9 cellular contexts compared by ENCODE assay signal in genomic region chrX:9467181-9467580, GRCh38. TPM values are rescaled to one million over a fixed set of nuclear protein-coding genes. Genes with fewer than 3 reads are reported as not detected.
DNase-seq lines count a peak whose midpoint lies in the region; ATAC-seq and TF ChIP-seq lines count a peak whose summit lies in the region.
"Had no signal": no experiment of that assay in that cellular context is flagged by ENCODE, and none has a peak within 500 bp of the region (broad histone marks: within the 10 kb centered on the region; RNA-seq: fewer than 3 reads in every experiment).

No MANE protein-coding gene starts in this region.

- CTCF ChIA-PET in activated CD4-positive, alpha-beta memory T cell treated with anti-CD3 and anti-CD28 coated beads for 36 hours (lab: Charles Lee), result interaction anchor here (0.7 kb wide), 1 partner anchor 222 kb away, joined by 7 read pairs; no protein-coding TSS in a partner anchor
- CTCF ChIA-PET in activated CD4-positive, alpha-beta memory T cell treated with anti-CD3 and anti-CD28 coated beads, Interleukin-2, amount 10 ng/mL, durations not matched to agents 7 days and 5 days (lab: Charles Lee), result no interaction called here

- H3K27ac Mint-ChIP-seq in activated CD4-positive, alpha-beta memory T cell treated with anti-CD3 and anti-CD28 coated beads for 36 hours, result no peak overlapping the region
- no peak overlapping the region for H3K27ac Mint-ChIP-seq in activated CD4-positive, alpha-beta memory T cell treated with anti-CD3 and anti-CD28 coated beads, Interleukin-2, amount 10 ng/mL, durations not matched to agents 7 days and 5 days

- peaks cover 29% of the 10 kb centered on the region for H3K4me1 Mint-ChIP-seq in activated CD4-positive, alpha-beta memory T cell treated with anti-CD3 and anti-CD28 coated beads for 36 hours (ENCODE audit: low read depth)
- peaks cover 45% of the 10 kb centered on the region for H3K4me1 Mint-ChIP-seq in activated CD4-positive, alpha-beta memory T cell treated with anti-CD3 and anti-CD28 coated beads, Interleukin-2, amount 10 ng/mL, durations not matched to agents 7 days and 5 days

- H3K4me3 Mint-ChIP-seq in activated CD4-positive, alpha-beta memory T cell treated with anti-CD3 and anti-CD28 coated beads for 36 hours, result peak overlapping the region; percentile 70
- H3K4me3 Mint-ChIP-seq in activated CD4-positive, alpha-beta memory T cell treated with anti-CD3 and anti-CD28 coated beads, Interleukin-2, amount 10 ng/mL, durations not matched to agents 7 days and 5 days, result no peak overlapping the region

- ATAC-seq in thoracic aorta (ENCODE audit: insufficient number of reproducible peaks, low FRiP score, low read depth), result no peak
- no peak for ATAC-seq in GM18498 (IDR thresholded peaks at IDR 0.05; ENCODE audit: unreplicated experiment)
- ATAC-seq in HG03097 (IDR thresholded peaks at IDR 0.05; ENCODE audit: low FRiP score, unreplicated experiment), result no peak
- ATAC-seq in sciatic nerve, result no peak

- H3K9me3 Mint-ChIP-seq in activated CD4-positive, alpha-beta memory T cell treated with anti-CD3 and anti-CD28 coated beads for 36 hours, result no peaks in the 10 kb centered on the region
- no peaks in the 10 kb centered on the region for H3K9me3 Mint-ChIP-seq in activated CD4-positive, alpha-beta memory T cell treated with anti-CD3 and anti-CD28 coated beads, Interleukin-2, amount 10 ng/mL, durations not matched to agents 7 days and 5 days

- peak overlapping the region; percentile 72 for H3K4me3 ChIP-seq in WI38 (ENCODE audit: low read depth, low read length)
- H3K4me3 ChIP-seq in iPS-15b (ENCODE audit: low read depth, low read length), result peak overlapping the region; percentile 39
- peak overlapping the region; percentile 80 for H3K4me3 ChIP-seq in thoracic aorta

- peaks cover 2% of the 10 kb centered on the region for H3K27me3 Mint-ChIP-seq in activated CD4-positive, alpha-beta memory T cell treated with anti-CD3 and anti-CD28 coated beads for 36 hours
- H3K27me3 Mint-ChIP-seq in activated CD4-positive, alpha-beta memory T cell treated with anti-CD3 and anti-CD28 coated beads, Interleukin-2, amount 10 ng/mL, durations not matched to agents 7 days and 5 days, result no peaks in the 10 kb centered on the region

- H3K27ac ChIP-seq in thoracic aorta, result peak overlapping the region in 1 of 2 donors; percentile 88

- TF ChIP-seq CTCF in WI38 (IDR thresholded peaks at IDR 0.05; ENCODE audit: low read depth, low read length) (no peak), thoracic aorta (IDR thresholded peaks at IDR 0.05) (no peak)

- H3K9ac ChIP-seq in iPS-15b (ENCODE audit: low read depth, low read length), result no peak overlapping the region

- no peaks in the 10 kb centered on the region for H3K36me3 ChIP-seq in iPS-15b (ENCODE audit: control insufficient read depth, insufficient read depth, low read length)
- H3K36me3 ChIP-seq in thoracic aorta, result no peaks in the 10 kb centered on the region

- peaks cover 12% of the 10 kb centered on the region for H3K27me3 ChIP-seq in iPS-15b (ENCODE audit: control insufficient read depth, insufficient read depth, low read length)
- H3K27me3 ChIP-seq in thoracic aorta (replicated peaks; ENCODE audit: insufficient read depth), result no peaks in the 10 kb centered on the region

- intact Hi-C loops in activated CD4-positive, alpha-beta memory T cell treated with anti-CD3 and anti-CD28 coated beads for 36 hours (cut with micrococcal nuclease), result loop anchor here (5.0 to 10.0 kb wide), 5 partner anchors 60 to 648 kb away; no protein-coding TSS in a partner anchor
- intact Hi-C loops in sciatic nerve (cut with DNase I), result no loop called here

- peaks cover 5% of the 10 kb centered on the region for H3K36me3 Mint-ChIP-seq in activated CD4-positive, alpha-beta memory T cell treated with anti-CD3 and anti-CD28 coated beads for 36 hours
- H3K36me3 Mint-ChIP-seq in activated CD4-positive, alpha-beta memory T cell treated with anti-CD3 and anti-CD28 coated beads, Interleukin-2, amount 10 ng/mL, durations not matched to agents 7 days and 5 days (ENCODE audit: low read depth), result peaks cover 25% of the 10 kb centered on the region

- H3K9me3 ChIP-seq in iPS-15b (ENCODE audit: control insufficient read depth, insufficient read depth, low read length) (no peaks in the 10 kb centered on the region), thoracic aorta (no peaks in the 10 kb centered on the region)

- peaks cover 10% of the 10 kb centered on the region for H3K4me1 ChIP-seq in iPS-15b (ENCODE audit: control insufficient read depth, insufficient read depth, low read length)
- H3K4me1 ChIP-seq in thoracic aorta (ENCODE audit: control insufficient read depth in 1 of 2, low read depth in 2 of 2), result peaks cover 5 to 26% of the 10 kb centered on the region in 2 donors

- POLR2A ChIA-PET in activated CD4-positive, alpha-beta memory T cell treated with anti-CD3 and anti-CD28 coated beads for 36 hours (lab: Charles Lee), result no interaction called here
- POLR2A ChIA-PET in activated CD4-positive, alpha-beta memory T cell treated with anti-CD3 and anti-CD28 coated beads, Interleukin-2, amount 10 ng/mL, durations not matched to agents 7 days and 5 days (lab: Charles Lee), result no interaction called here

- DNase-seq in activated CD4-positive, alpha-beta memory T cell treated with anti-CD3 and anti-CD28 coated beads for 36 hours, result no peak
- no peak for DNase-seq in activated CD4-positive, alpha-beta memory T cell treated with anti-CD3 and anti-CD28 coated beads, Interleukin-2, amount 10 ng/mL, durations not matched to agents 7 days and 5 days
- DNase-seq in thoracic aorta (ENCODE audit: low spot score) (no peak), sciatic nerve (ENCODE audit: low spot score) (no peak)
- DNase-seq: NCI-H524 had no signal

RNA-seq across cellular contexts. Expression of gene TBL1X, which starts 2.3 kb away (rescaled TPM):
- total RNA-seq in activated CD4-positive, alpha-beta memory T cell treated with anti-CD3 and anti-CD28 coated beads for 36 hours, result 10 to 100 TPM; 21.1 to 23.5 TPM
- total RNA-seq in activated CD4-positive, alpha-beta memory T cell treated with anti-CD3 and anti-CD28 coated beads, Interleukin-2, amount 10 ng/mL, durations not matched to agents 7 days and 5 days, result 10 to 100 TPM; 39.5 to 44.0 TPM
- 10 to 100 TPM; 37.9 to 39.7 TPM for total RNA-seq in thoracic aorta
- total RNA-seq in sciatic nerve, result 27.2 TPM
